ENCODE assay signal across 8 cellular contexts in genomic region chr1:11320153-11320936, GRCh38.
DNase-seq lines count a peak whose midpoint lies in the region; TF ChIP-seq lines count a peak whose summit lies in the region.

No MANE protein-coding gene starts in this region.

- H3K4me3 ChIP-seq in AG09309 (ENCODE audit: control insufficient read depth, low read depth, low read length) (no peak overlapping the region), epithelial cell of esophagus (ENCODE audit: low read length) (no peak overlapping the region)

- peak; percentile 57 for TF ChIP-seq CTCF in AG09309 (IDR thresholded peaks at IDR 0.05; ENCODE audit: control insufficient read depth, insufficient read depth, low read depth, low read length, missing control alignments)
- TF ChIP-seq CTCF in epithelial cell of esophagus (IDR thresholded peaks at IDR 0.05; ENCODE audit: insufficient read depth, low read depth, low read length, missing control alignments) = peak; percentile 44

- DNase-seq in AG09309 (ENCODE audit: low read depth) = no peak
- peak; percentile 70 for DNase-seq in HEK293T (ENCODE audit: extremely low spot score)
- peak; percentile 33 for DNase-seq in activated CD4-positive, alpha-beta T cell treated with anti-CD3 and anti-CD28 coated beads, Interleukin-2, amount 50 U/mL, for 1 hour
- DNase-seq in epithelial cell of esophagus (ENCODE audit: low read depth) = no peak
- DNase-seq in stimulated activated CD4-positive, alpha-beta T cell treated with anti-CD3 and anti-CD28 coated beads, Interleukin-1b, Interleukin-23, amount 100 ng/mL, for 24 hours (ENCODE audit: low read depth in 4 of 4, low spot score in 1 of 4) = peak in 3 of 4 experiments; percentile 10 to 17 (median 11)
- DNase-seq in NCI-H1105 (lab: John Stamatoyannopoulos, UW) = no peak
- DNase-seq in Ammon's horn (ENCODE audit: low spot score) = no peak
- DNase-seq in DMS114 treated with DMSO at 0.1 percent for 48 hours (lab: John Stamatoyannopoulos, UW; ENCODE audit: unreplicated experiment) = no peak

- POLR2A ChIA-PET in HEK293T (lab: Yijun Ruan, JAX) = interaction anchor here (0.8 kb wide), 1 partner anchor 47 kb away, joined by 3 read pairs; the partner anchor contains the start of gene UBIAD1

- CTCF ChIA-PET in HEK293T (lab: Yijun Ruan, JAX) = interaction anchor here (0.7 to 1.6 kb wide), 6 partner anchors 19 to 325 kb away, joined by 3 to 7 read pairs (median 4); no protein-coding TSS in a partner anchor

TF ChIP-seq in HEK293T, 16 proteins besides CTCF, POLR2A, EP300 and RAD21:
- TF ChIP-seq ARNT (IDR thresholded peaks at IDR 0.05) (no peak), SUZ12 (IDR thresholded peaks at IDR 0.05) (no peak), FOXM1 (IDR thresholded peaks at IDR 0.05; ENCODE audit: borderline replicate concordance) (no peak), L3MBTL2 (conservative IDR thresholded peaks at IDR 0.05) (no peak), PKNOX1 (IDR thresholded peaks at IDR 0.05) (no peak), ZNF384 (IDR thresholded peaks at IDR 0.05) (no peak), ELF4 (IDR thresholded peaks at IDR 0.05) (no peak), TARDBP (IDR thresholded peaks at IDR 0.05) (no peak), NFRKB (IDR thresholded peaks at IDR 0.05) (no peak), LEF1 (IDR thresholded peaks at IDR 0.05; ENCODE audit: borderline replicate concordance) (no peak), FOXK2 (IDR thresholded peaks at IDR 0.05) (no peak), BHLHE40 (IDR thresholded peaks at IDR 0.05; ENCODE audit: borderline replicate concordance) (no peak), HDGF (IDR thresholded peaks at IDR 0.05; ENCODE audit: borderline replicate concordance) (no peak), SP1 (IDR thresholded peaks at IDR 0.05) (no peak), FOXA1 (IDR thresholded peaks at IDR 0.05) (no peak), CTBP1 (IDR thresholded peaks at IDR 0.05; ENCODE audit: borderline replicate concordance) (no peak)

Comparison
In these comparisons a context has a peak if more than half of its experiments do, and no peak if none do; other contexts are left out.
1. DNase-seq: peak in HEK293T (single experiment), activated CD4-positive, alpha-beta T cell treated with anti-CD3 and anti-CD28 coated beads, Interleukin-2, amount 50 U/mL, for 1 hour (single experiment) and stimulated activated CD4-positive, alpha-beta T cell treated with anti-CD3 and anti-CD28 coated beads, Interleukin-1b, Interleukin-23, amount 100 ng/mL, for 24 hours (3 of 4); none in AG09309 (single experiment), epithelial cell of esophagus (single experiment), NCI-H1105 (single experiment), Ammon's horn (single experiment) and DMS114 treated with DMSO at 0.1 percent for 48 hours (single experiment).